Comparison of ENCODE assay signal across 8 cellular contexts in genomic region chr4:109294006-109294405, GRCh38. TPM values are rescaled to one million over a fixed set of nuclear protein-coding genes. Genes with fewer than 3 reads are reported as not detected.
DNase-seq lines count a peak whose midpoint lies in the region; ATAC-seq, FAIRE-seq and TF ChIP-seq lines count a peak whose summit lies in the region.

No MANE protein-coding gene starts in this region.

- peak; percentile 6 for DNase-seq in GDM1 (lab: John Stamatoyannopoulos, UW)
- no peak for DNase-seq in RWPE2 (ENCODE audit: low spot score)
- DNase-seq in iris pigment epithelial cell (ENCODE audit: low read depth), result peak; percentile 15
- DNase-seq in HuH-7.5 (ENCODE audit: low spot score), result no peak
- no peak for DNase-seq in SK-N-DZ (ENCODE audit: low spot score)
- no peak for DNase-seq in RCC 7860 (ENCODE audit: low spot score)

- H3K27ac ChIP-seq in RWPE2 (ENCODE audit: poor library complexity, severe bottlenecking), result no peak overlapping the region

- peaks cover under 1% of the 10 kb centered on the region for H3K27me3 ChIP-seq in RWPE2 (ENCODE audit: insufficient read depth, poor library complexity, severe bottlenecking)

- H3K4me3 ChIP-seq in RWPE2 (ENCODE audit: severe bottlenecking), result no peak overlapping the region

- TF ChIP-seq CTCF in RWPE2 (IDR thresholded peaks at IDR 0.05; ENCODE audit: poor library complexity, severe bottlenecking), result peak; percentile 7

- peak; percentile 97 for ATAC-seq in GM19351 (IDR thresholded peaks at IDR 0.05; ENCODE audit: unreplicated experiment)
- peak; percentile 81 for ATAC-seq in HG03095 (IDR thresholded peaks at IDR 0.05; ENCODE audit: unreplicated experiment)
- ATAC-seq in RWPE2 (ENCODE audit: low read depth), result no peak

- no peaks in the 10 kb centered on the region for H3K9me3 ChIP-seq in RWPE2 (ENCODE audit: severe bottlenecking)

- H3K4me1 ChIP-seq in RWPE2 (ENCODE audit: insufficient read depth, poor library complexity, severe bottlenecking), result no peaks in the 10 kb centered on the region

- H3K36me3 ChIP-seq in RWPE2 (ENCODE audit: low read depth), result no peaks in the 10 kb centered on the region

- no peak for FAIRE-seq in RCC 7860 (lab: Jason Lieb, UNC)

RNA-seq across cellular contexts. Expression of gene COL25A1, which starts 8.5 kb away (rescaled TPM):
- polyA plus RNA-seq in SK-N-DZ (2014; cell fraction: cytosol; rRNA removed), result 0.01 TPM in 1 of 2 replicates, not detected in the other
- polyA plus RNA-seq in SK-N-DZ (2014; cell fraction: nucleus; rRNA removed), result 0.01 TPM in 1 of 2 replicates, not detected in the other

Comparison
In these comparisons a context has a peak if more than half of its experiments do, and no peak if none do; other contexts are left out.
1. DNase-seq: peak in GDM1 (single experiment) and iris pigment epithelial cell (single experiment); none in RWPE2 (single experiment), HuH-7.5 (single experiment), SK-N-DZ (single experiment) and RCC 7860 (single experiment).